ENCODE assay signal across 9 cellular contexts in genomic region chr3:43870110-43870509, GRCh38.
A peak's percentile ranks its signal among the peaks of the same experiment; 100 is the strongest.
DNase-seq lines count a peak whose midpoint lies in the region; ATAC-seq and TF ChIP-seq lines count a peak whose summit lies in the region.
"Had no signal": no experiment of that assay in that cellular context is flagged by ENCODE, and none has a peak within 500 bp of the region (broad histone marks: within the 10 kb centered on the region; RNA-seq: fewer than 3 reads in every experiment).

No MANE protein-coding gene starts in this region.

- H3K9ac ChIP-seq in HCT116 (ENCODE audit: low read length) = no peak overlapping the region

- peak overlapping the region in 1 of 2 experiments; percentile 9; a peak in 1 of 4 replicates for H3K4me3 ChIP-seq in HCT116 (replicated peaks in 1 of 2; ENCODE audit: low read depth in 1 of 2, low read length in 2 of 2)
- H3K4me3 ChIP-seq: mucosa of descending colon had no signal

- H3K27me3 ChIP-seq in HCT116 (ENCODE audit: insufficient read depth, low read length) (no peaks in the 10 kb centered on the region), foreskin keratinocyte (no peaks in the 10 kb centered on the region)

- H3K4me1 ChIP-seq in HCT116 (ENCODE audit: control insufficient read depth in 1 of 2, insufficient read depth in 2 of 2, low read length in 2 of 2) (peaks cover 11 to 52% of the 10 kb centered on the region in 2 experiments), foreskin keratinocyte (peaks cover 75% of the 10 kb centered on the region)

- H4K20me1 ChIP-seq in HCT116 (ENCODE audit: insufficient read depth) = no peaks in the 10 kb centered on the region

- no peaks in the 10 kb centered on the region for H3K9me3 Mint-ChIP-seq in activated naive CD4-positive, alpha-beta T cell treated with anti-CD3 and anti-CD28 coated beads, Interleukin-2, amount 50 U/mL, for 72 hours

- no TSS peak for BruUV-seq in HCT116 (replicated peaks; lab: Mats Ljungman, UMichigan)

- CTCF ChIA-PET in HCT116 (lab: Charles Lee) = interaction anchor here (0.9 to 4.2 kb wide), 2 partner anchors 15 to 365 kb away, joined by 3 to 23 read pairs; no protein-coding TSS in a partner anchor

- H3K9me2 ChIP-seq in HCT116 (ENCODE audit: insufficient read depth) = no peaks in the 10 kb centered on the region

- intact Hi-C loops in HCT116 (cut with micrococcal nuclease) = loop anchor here (10.0 kb wide), 1 partner anchor 325 kb away; no protein-coding TSS in a partner anchor

- H3K27ac ChIP-seq in HCT116 (ENCODE audit: low read depth, low read length) = no peak overlapping the region
- no peak overlapping the region for H3K27ac ChIP-seq in foreskin keratinocyte

- DNase-seq in HCT116 (ENCODE audit: low read depth, low spot score) = no peak
- DNase-seq in amniotic epithelial cell (ENCODE audit: low read depth) = peak; percentile 54
- peak in 1 of 2 donors; percentile 67 for DNase-seq in foreskin keratinocyte
- DNase-seq in stromal cell of bone marrow (ENCODE audit: low read depth) = peak; percentile 39
- DNase-seq in activated naive CD4-positive, alpha-beta T cell treated with anti-CD3 and anti-CD28 coated beads, Interleukin-2, amount 50 U/mL, for 72 hours (ENCODE audit: low spot score in 2 of 2) = no peak
- no peak for DNase-seq in NCI-H524 treated with DMSO at 0.1 percent for 48 hours (lab: John Stamatoyannopoulos, UW)
- DNase-seq: mucosa of descending colon had no signal

- no peak for TF ChIP-seq POLR2A in HCT116 (IDR thresholded peaks at IDR 0.05; ENCODE audit: borderline replicate concordance, extremely low read depth, insufficient read depth, insufficient read length)

- no peaks in the 10 kb centered on the region for H3K36me3 Mint-ChIP-seq in activated naive CD4-positive, alpha-beta T cell treated with anti-CD3 and anti-CD28 coated beads, Interleukin-2, amount 50 U/mL, for 72 hours

- ATAC-seq in HCT116 = peak; percentile 70
- peak; percentile 50 for ATAC-seq in foreskin keratinocyte
- no peak for ATAC-seq in GM18907 (IDR thresholded peaks at IDR 0.05; ENCODE audit: unreplicated experiment)
- ATAC-seq in activated naive CD4-positive, alpha-beta T cell treated with anti-CD3 and anti-CD28 coated beads, Interleukin-2, amount 50 U/mL, for 72 hours = no peak
- no peak for ATAC-seq in HG03108 (IDR thresholded peaks at IDR 0.05; ENCODE audit: unreplicated experiment)
- ATAC-seq: mucosa of descending colon had no signal

- H3K36me3 ChIP-seq in HCT116 (ENCODE audit: control insufficient read depth in 1 of 2, insufficient read depth in 2 of 2, low read length in 2 of 2) = no peaks in the 10 kb centered on the region

- H3K4me2 ChIP-seq in HCT116 (ENCODE audit: low read length) = peak overlapping the region; percentile 66

- no peak overlapping the region for H3K27ac Mint-ChIP-seq in activated naive CD4-positive, alpha-beta T cell treated with anti-CD3 and anti-CD28 coated beads, Interleukin-2, amount 50 U/mL, for 72 hours

- 0 out of 2 replicates have a peak, but pooled peaks have one; percentile 7 for TF ChIP-seq RAD21 in HCT116 (IDR thresholded peaks at IDR 0.05; ENCODE audit: low read depth)

- H2AFZ ChIP-seq in HCT116 (ENCODE audit: low read depth, low read length, poor library complexity, severe bottlenecking) = no peak overlapping the region

- POLR2A ChIA-PET in HCT116 (lab: Charles Lee) = interaction anchor here (0.9 kb wide), 1 partner anchor 14 kb away, joined by 4 read pairs; no protein-coding TSS in a partner anchor

- RAD21 ChIA-PET in HCT116 (lab: Charles Lee; ENCODE audit: low non-redundant PET in 1 of 2, low total read pairs in 2 of 2, uncharacterized antibody in 2 of 2, unreplicated experiment in 2 of 2) = no interaction called here

- H3K79me2 ChIP-seq in HCT116 (ENCODE audit: insufficient read depth, low read length) = no peaks in the 10 kb centered on the region

- no peaks in the 10 kb centered on the region for H3K9me3 ChIP-seq in HCT116 (ENCODE audit: control insufficient read depth in 1 of 2, insufficient read depth in 1 of 2, low read depth in 1 of 2, low read length in 2 of 2)
- H3K9me3 ChIP-seq: mucosa of descending colon had no signal

- TF ChIP-seq CTCF in HCT116 (IDR thresholded peaks at IDR 0.05 in 2 of 3, conservative IDR thresholded peaks at IDR 0.05 in 1 of 3; ENCODE audit: borderline replicate concordance in 1 of 3, insufficient read depth in 1 of 3, low read depth in 2 of 3, low read length in 2 of 3) (no peak), foreskin keratinocyte (conservative IDR thresholded peaks at IDR 0.05) (no peak)

TF ChIP-seq in HCT116, 20 proteins besides CTCF, POLR2A, EP300 and RAD21:
- TF ChIP-seq ATF3 (IDR thresholded peaks at IDR 0.05) (no peak), SP1 (IDR thresholded peaks at IDR 0.05; ENCODE audit: low read depth) (peak; percentile 27), ZNF274 (IDR thresholded peaks at IDR 0.05; ENCODE audit: low read depth, low read length) (no peak), REST (IDR thresholded peaks at IDR 0.05; ENCODE audit: low read depth) (no peak), FOSL1 (IDR thresholded peaks at IDR 0.05; ENCODE audit: low read depth) (peak; percentile 71), ZFX (IDR thresholded peaks at IDR 0.05) (no peak), EZH2 (IDR thresholded peaks at IDR 0.05) (no peak), JUND (IDR thresholded peaks at IDR 0.05) (peak; percentile 59)
TF ChIP-seq in HCT116: peak in this region for 3.

Comparison
In these comparisons a context has a peak if more than half of its experiments do, and no peak if none do; other contexts are left out.
1. ATAC-seq: peak in HCT116 (single experiment) and foreskin keratinocyte (single experiment); none in GM18907 (single experiment), activated naive CD4-positive, alpha-beta T cell treated with anti-CD3 and anti-CD28 coated beads, Interleukin-2, amount 50 U/mL, for 72 hours (0 of 2) and HG03108 (single experiment).
2. DNase-seq: peak in amniotic epithelial cell (single experiment) and stromal cell of bone marrow (single experiment); none in HCT116 (single experiment), activated naive CD4-positive, alpha-beta T cell treated with anti-CD3 and anti-CD28 coated beads, Interleukin-2, amount 50 U/mL, for 72 hours (0 of 2) and NCI-H524 treated with DMSO at 0.1 percent for 48 hours (single experiment).